ENCODE assay signal across 11 cellular contexts in the genomic region with DNA sequence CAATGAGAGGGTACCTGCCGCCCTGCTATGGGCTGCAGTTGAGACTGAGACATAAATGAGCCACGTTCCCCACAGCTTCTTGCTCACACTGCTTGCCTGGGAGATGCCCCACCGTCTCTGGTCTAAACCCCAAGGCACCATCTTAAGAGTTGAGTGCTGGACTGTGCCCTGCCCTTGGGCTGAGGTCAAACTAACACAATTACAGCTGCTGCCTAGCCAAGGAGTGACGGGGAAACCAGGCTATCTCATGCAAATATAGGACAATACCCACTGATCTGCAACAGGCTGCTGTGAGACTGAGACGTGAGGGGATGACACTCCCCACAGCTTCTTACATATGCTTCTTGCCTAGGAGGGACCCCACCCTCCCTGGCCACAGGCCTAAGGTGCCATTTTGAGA. TPM values are rescaled to one million over a fixed set of nuclear protein-coding genes. Genes with fewer than 3 reads are reported as not detected.
"Had no signal": no experiment of that assay in that cellular context is flagged by ENCODE, and none has a peak within 500 bp of the region (broad histone marks: within the 10 kb centered on the region; RNA-seq: fewer than 3 reads in every experiment).

No MANE protein-coding gene starts in this region.

- H3K4me1 ChIP-seq: HAP-1 had no signal

- H3K4me3 ChIP-seq: GM23338, HAP-1, K562 had no signal

- H3K36me3 ChIP-seq: HAP-1 had no signal

- FAIRE-seq: HTR-8/SVneo, K562 had no signal

- DNase-seq: H7, HFFc6, IMR-90, KG1 had no signal

- ATAC-seq: GM23338, HCT116, K562 had no signal

- H3K9me3 ChIP-seq: HAP-1 had no signal

RNA-seq across cellular contexts. Expression of a gene that starts 7.8 kb away (rescaled TPM):
- total RNA-seq: GM23338, H7, HFFc6, HT-29, IMR-90, K562 had no signal
- polyA plus RNA-seq: GM23338, IMR-90, K562 had no signal

RNA-seq across cellular contexts. Expression of a gene that starts 32.9 kb away (rescaled TPM):
- total RNA-seq: GM23338, H4, H7, HFFc6, HT-29, IMR-90, K562 had no signal
- polyA plus RNA-seq: GM23338, IMR-90, K562 had no signal
